In genomic region chr2:118857677-118858484, GRCh38 we compare ENCODE assay signal across 28 cellular contexts. TPM values are rescaled to one million over a fixed set of nuclear protein-coding genes. Genes with fewer than 3 reads are reported as not detected.
DNase-seq lines count a peak whose midpoint lies in the region; ATAC-seq and TF ChIP-seq lines count a peak whose summit lies in the region.
"Had no signal": no experiment of that assay in that cellular context is flagged by ENCODE, and none has a peak within 500 bp of the region (broad histone marks: within the 10 kb centered on the region; RNA-seq: fewer than 3 reads in every experiment).

No MANE protein-coding gene starts in this region.

- H2AK5ac ChIP-seq in trophoblast cell (ENCODE audit: low read length) = no peak overlapping the region

- no peaks in the 10 kb centered on the region for H3K9me3 Mint-ChIP-seq in activated CD4-positive, alpha-beta T cell treated with anti-CD3 and anti-CD28 coated beads for 36 hours (ENCODE audit: low read depth)
- peaks cover 0 to 2% (median 0%) of the 10 kb centered on the region in 3 donors for H3K9me3 Mint-ChIP-seq in IgD-negative memory B cell
- no peaks in the 10 kb centered on the region for H3K9me3 Mint-ChIP-seq in stimulated activated effector memory CD8-positive, alpha-beta T cell treated with anti-CD3 and anti-CD28 coated beads, Interleukin-12 subunit alpha, Interleukin-12 subunit beta, amount 100 ng/mL, for 72 hours
- H3K9me3 Mint-ChIP-seq: activated CD4-positive, alpha-beta memory T cell treated with anti-CD3 and anti-CD28 coated beads for 36 hours; activated naive CD4-positive, alpha-beta T cell treated with anti-CD3 and anti-CD28 coated beads, Interleukin-2, amount 50 U/mL, for 72 hours had no signal

- H3K9me2 ChIP-seq in hepatocyte (replicated peaks; ENCODE audit: insufficient read depth) = no peaks in the 10 kb centered on the region

- no peak overlapping the region for H4K12ac ChIP-seq in trophoblast cell (ENCODE audit: low read depth, low read length)

- H3K4ac ChIP-seq in trophoblast cell (ENCODE audit: low read depth, low read length) = no peak overlapping the region

- H4K91ac ChIP-seq in trophoblast cell (ENCODE audit: low read depth, low read length) = no peak overlapping the region

- no peak overlapping the region for H3K23ac ChIP-seq in trophoblast cell (ENCODE audit: low read length)

- no peak overlapping the region for H2BK5ac ChIP-seq in trophoblast cell (ENCODE audit: low read depth, low read length, poor library complexity)

- H3K27me3 Mint-ChIP-seq in activated CD4-positive, alpha-beta T cell treated with anti-CD3 and anti-CD28 coated beads for 36 hours = peaks cover 67% of the 10 kb centered on the region
- H3K27me3 Mint-ChIP-seq in IgD-negative memory B cell = peaks cover 65% of the 10 kb centered on the region

- H4K8ac ChIP-seq in trophoblast cell (ENCODE audit: low read depth, low read length) = no peak overlapping the region

- H3K36me3 ChIP-seq in hepatocyte (replicated peaks; ENCODE audit: insufficient read depth, low read depth) (no peaks in the 10 kb centered on the region), trophoblast cell (ENCODE audit: control insufficient read depth in 1 of 2, insufficient read depth in 2 of 2, low read length in 2 of 2) (no peaks in the 10 kb centered on the region), transverse colon (no peaks in the 10 kb centered on the region)
- H3K36me3 ChIP-seq: colonic mucosa, tibial artery had no signal

- TF ChIP-seq CTCF in hepatocyte (IDR thresholded peaks at IDR 0.05; ENCODE audit: poor library complexity) = no peak
- TF ChIP-seq CTCF in transverse colon (IDR thresholded peaks at IDR 0.05) = no peak

- CTCF ChIA-PET in activated CD4-positive, alpha-beta T cell treated with anti-CD3 and anti-CD28 coated beads for 36 hours (lab: Charles Lee) = interaction anchor here (0.6 to 1.6 kb wide), 6 partner anchors 9 to 999 kb away, joined by 3 to 4 read pairs (median 3); no protein-coding TSS in a partner anchor

- POLR2A ChIA-PET in activated CD4-positive, alpha-beta T cell treated with anti-CD3 and anti-CD28 coated beads for 36 hours (lab: Charles Lee) = no interaction called here

- no peak overlapping the region for H2AFZ ChIP-seq in hepatocyte
- H2AFZ ChIP-seq in trophoblast cell (ENCODE audit: insufficient read depth, low read length, poor library complexity) = no peak overlapping the region

- no peak overlapping the region for H2BK120ac ChIP-seq in trophoblast cell (ENCODE audit: insufficient read depth, low read length, poor library complexity)

- H2BK12ac ChIP-seq in trophoblast cell (ENCODE audit: low read length) = no peak overlapping the region

- H3K79me2 ChIP-seq in hepatocyte = no peaks in the 10 kb centered on the region
- no peaks in the 10 kb centered on the region for H3K79me2 ChIP-seq in trophoblast cell (ENCODE audit: control insufficient read depth, insufficient read depth, low read length, poor library complexity)

- TF ChIP-seq EP300 in transverse colon (IDR thresholded peaks at IDR 0.05; ENCODE audit: low read depth) = no peak

- H3K36me3 Mint-ChIP-seq in activated CD4-positive, alpha-beta T cell treated with anti-CD3 and anti-CD28 coated beads for 36 hours (ENCODE audit: low read depth) = no peaks in the 10 kb centered on the region
- no peaks in the 10 kb centered on the region for H3K36me3 Mint-ChIP-seq in IgD-negative memory B cell
- peaks cover 13% of the 10 kb centered on the region for H3K36me3 Mint-ChIP-seq in stimulated activated effector memory CD8-positive, alpha-beta T cell treated with anti-CD3 and anti-CD28 coated beads, Interleukin-12 subunit alpha, Interleukin-12 subunit beta, amount 100 ng/mL, for 72 hours
- H3K36me3 Mint-ChIP-seq: activated CD4-positive, alpha-beta memory T cell treated with anti-CD3 and anti-CD28 coated beads for 36 hours had no signal

- H3K14ac ChIP-seq in trophoblast cell (ENCODE audit: low read length) = no peak overlapping the region

- H3K9me3 ChIP-seq in hepatocyte (ENCODE audit: low read depth) = no peaks in the 10 kb centered on the region
- peaks cover 4% of the 10 kb centered on the region for H3K9me3 ChIP-seq in trophoblast cell (ENCODE audit: insufficient read depth, low read depth, low read length)
- no peaks in the 10 kb centered on the region for H3K9me3 ChIP-seq in transverse colon
- H3K9me3 ChIP-seq: body of pancreas, colonic mucosa, mucosa of descending colon, tibial artery had no signal

- no peak overlapping the region for H3K9ac ChIP-seq in trophoblast cell (ENCODE audit: low read length)

- no peak overlapping the region for H3K4me3 ChIP-seq in hepatocyte
- no peak overlapping the region for H3K4me3 ChIP-seq in trophoblast cell (ENCODE audit: low read depth, low read length)
- H3K4me3 ChIP-seq in transverse colon = no peak overlapping the region
- H3K4me3 ChIP-seq: body of pancreas, colonic mucosa, mucosa of descending colon, tibial artery had no signal

- no peak overlapping the region for H3K27ac Mint-ChIP-seq in activated CD4-positive, alpha-beta T cell treated with anti-CD3 and anti-CD28 coated beads for 36 hours
- H3K27ac Mint-ChIP-seq in IgD-negative memory B cell = peak overlapping the region in 2 of 3 donors; percentile 15 to 57
- no peak overlapping the region for H3K27ac Mint-ChIP-seq in stimulated activated effector memory CD8-positive, alpha-beta T cell treated with anti-CD3 and anti-CD28 coated beads, Interleukin-12 subunit alpha, Interleukin-12 subunit beta, amount 100 ng/mL, for 72 hours
- H3K27ac Mint-ChIP-seq: activated CD4-positive, alpha-beta memory T cell treated with anti-CD3 and anti-CD28 coated beads for 36 hours had no signal

- H3K27ac ChIP-seq in hepatocyte (no peak overlapping the region), trophoblast cell (ENCODE audit: low read depth, low read length) (no peak overlapping the region), transverse colon (no peak overlapping the region)
- H3K27ac ChIP-seq: 22Rv1, body of pancreas, colonic mucosa, tibial artery had no signal

- in situ Hi-C loops in transverse colon (cut with MboI; ENCODE audit: low pct_ligation_motif_present in 1 of 4, low pct_unique_long_range_greater_than_20kb in 1 of 4, low sequenced_read_pairs in 3 of 4) = loop anchor here (10.0 to 25.0 kb wide), 4 partner anchors 643 to 823 kb away; no protein-coding TSS in a partner anchor

- no peak for ATAC-seq in activated CD4-positive, alpha-beta T cell treated with anti-CD3 and anti-CD28 coated beads for 36 hours
- ATAC-seq in stimulated activated effector memory CD8-positive, alpha-beta T cell treated with anti-CD3 and anti-CD28 coated beads, Interleukin-12 subunit alpha, Interleukin-12 subunit beta, amount 100 ng/mL, for 72 hours = no peak
- ATAC-seq: activated naive CD4-positive, alpha-beta T cell treated with anti-CD3 and anti-CD28 coated beads, Interleukin-2, amount 50 U/mL, for 72 hours; body of pancreas; HCT116; left colon; mucosa of descending colon had no signal

- intact Hi-C loops in activated CD4-positive, alpha-beta T cell treated with anti-CD3 and anti-CD28 coated beads for 36 hours (cut with DNase I, micrococcal nuclease) = loop anchor here (5.0 kb wide), 4 partner anchors 366 to 826 kb away; no protein-coding TSS in a partner anchor
- intact Hi-C loops in transverse colon (cut with DNase I; ENCODE audit: low total_unique reads) = loop anchor here (1.0 to 5.0 kb wide), 3 partner anchors 638 to 811 kb away; no protein-coding TSS in a partner anchor

- TF ChIP-seq POLR2A in transverse colon (IDR thresholded peaks at IDR 0.05) = no peak

- H3K4me1 Mint-ChIP-seq in activated CD4-positive, alpha-beta T cell treated with anti-CD3 and anti-CD28 coated beads for 36 hours = peaks cover 26% of the 10 kb centered on the region
- H3K4me1 Mint-ChIP-seq in IgD-negative memory B cell = peaks cover 3 to 15% (median 8%) of the 10 kb centered on the region in 3 donors
- peaks cover 17% of the 10 kb centered on the region for H3K4me1 Mint-ChIP-seq in stimulated activated effector memory CD8-positive, alpha-beta T cell treated with anti-CD3 and anti-CD28 coated beads, Interleukin-12 subunit alpha, Interleukin-12 subunit beta, amount 100 ng/mL, for 72 hours

- peaks cover 99% of the 10 kb centered on the region for H3K27me3 ChIP-seq in hepatocyte
- peaks cover 66% of the 10 kb centered on the region for H3K27me3 ChIP-seq in trophoblast cell (ENCODE audit: insufficient read depth, low read length)
- peaks cover 100% of the 10 kb centered on the region for H3K27me3 ChIP-seq in transverse colon

- 6% methylated on average over 52 of the region's 52 CpGs for WGBS in hepatocyte (ENCODE audit: low lambda C conversion rate, missing lambda C conversion rate)
- WGBS in trophoblast cell (ENCODE audit: extremely low coverage, insufficient coverage, insufficient read length) = no CpG with 5 or more reads among the region's 52 CpGs
- WGBS in transverse colon (ENCODE audit: low coverage in 1 of 2), 2 donors = 9 to 16% methylated on average over 11 to 52 of the region's 52 CpGs

- H3K79me1 ChIP-seq in trophoblast cell (ENCODE audit: low read length) = peaks cover 2% of the 10 kb centered on the region

- H3K4me1 ChIP-seq in hepatocyte (ENCODE audit: insufficient read depth) (peaks cover 10% of the 10 kb centered on the region), trophoblast cell (ENCODE audit: control insufficient read depth in 1 of 2, insufficient read depth in 2 of 2, low read length in 2 of 2) (peaks cover 8 to 12% of the 10 kb centered on the region in 2 experiments), transverse colon (peaks cover 4 to 22% (median 10%) of the 10 kb centered on the region in 4 donors)

- H3K4me3 Mint-ChIP-seq in activated CD4-positive, alpha-beta T cell treated with anti-CD3 and anti-CD28 coated beads for 36 hours = no peak overlapping the region
- peak overlapping the region in 1 of 4 donors; percentile 34 for H3K4me3 Mint-ChIP-seq in IgD-negative memory B cell
- no peak overlapping the region for H3K4me3 Mint-ChIP-seq in stimulated activated effector memory CD8-positive, alpha-beta T cell treated with anti-CD3 and anti-CD28 coated beads, Interleukin-12 subunit alpha, Interleukin-12 subunit beta, amount 100 ng/mL, for 72 hours
- H3K4me3 Mint-ChIP-seq: activated CD4-positive, alpha-beta memory T cell treated with anti-CD3 and anti-CD28 coated beads for 36 hours had no signal

- H3K4me2 ChIP-seq in hepatocyte (peak overlapping the region; percentile 51), trophoblast cell (ENCODE audit: low read length) (peak overlapping the region; percentile 32)

- no peak overlapping the region for H3K18ac ChIP-seq in trophoblast cell (ENCODE audit: low read length)

- no peaks in the 10 kb centered on the region for H4K20me1 ChIP-seq in hepatocyte (ENCODE audit: insufficient read depth, poor library complexity, severe bottlenecking)

- peak; percentile 5 for DNase-seq in activated CD4-positive, alpha-beta T cell treated with anti-CD3 and anti-CD28 coated beads for 1 hour
- no peak for DNase-seq in activated CD4-positive, alpha-beta T cell treated with anti-CD3 and anti-CD28 coated beads for 36 hours
- no peak for DNase-seq in hepatocyte (ENCODE audit: low spot score)
- no peak for DNase-seq in trophoblast cell
- DNase-seq in transverse colon = no peak
- no peak for DNase-seq in inferior parietal cortex (ENCODE audit: extremely low spot score)
- no peak for DNase-seq in stimulated activated effector memory CD8-positive, alpha-beta T cell treated with anti-CD3 and anti-CD28 coated beads, Interleukin-12 subunit alpha, Interleukin-12 subunit beta, amount 100 ng/mL, for 72 hours (ENCODE audit: low spot score in 2 of 2)
- DNase-seq: activated CD4-positive, alpha-beta memory T cell treated with anti-CD3 and anti-CD28 coated beads for 36 hours; activated T-cell treated with anti-CD3 and anti-CD28 coated beads for 4 hours; body of pancreas; Calu3; colonic mucosa; left colon; mucosa of descending colon; NCI-H1436 treated with DMSO at 0.1 percent for 48 hours; NCI-H2171; NCI-H748 treated with DMSO at 0.1 percent for 48 hours; Right ventricle myocardium superior; stimulated activated CD4-positive, alpha-beta T cell treated with anti-CD3 and anti-CD28 coated beads, Interleukin-15, amount 100 ng/mL, for 24 hours; stimulated activated naive CD4-positive, alpha-beta T cell; tibial artery had no signal

RNA-seq across cellular contexts. Expression of gene EN1, which starts 10.4 kb away (rescaled TPM):
- total RNA-seq in activated CD4-positive, alpha-beta T cell treated with anti-CD3 and anti-CD28 coated beads for 36 hours = not detected
- not detected for polyA plus RNA-seq in IgD-negative memory B cell
- 0.24 and 0.43 TPM in 2 replicates for total RNA-seq in hepatocyte
- 0.38 and 1.3 TPM in 2 replicates for polyA plus RNA-seq in hepatocyte
- polyA plus RNA-seq in trophoblast cell (2013) = 6.0 and 6.5 TPM in 2 replicates
- total RNA-seq in transverse colon = not detected
- total RNA-seq: activated CD4-positive, alpha-beta memory T cell treated with anti-CD3 and anti-CD28 coated beads for 36 hours; activated naive CD4-positive, alpha-beta T cell treated with anti-CD3 and anti-CD28 coated beads, Interleukin-2, amount 50 U/mL, for 72 hours; body of pancreas; colonic mucosa; left colon; MCF 10A; mucosa of descending colon; OCI-LY7; Right ventricle myocardium superior had no signal
- polyA plus RNA-seq: BJ had no signal

Comparison
In these comparisons a context has a peak if more than half of its experiments do, and no peak if none do; other contexts are left out.
1. H3K27ac Mint-ChIP-seq: peak in IgD-negative memory B cell (2 of 3); none in activated CD4-positive, alpha-beta T cell treated with anti-CD3 and anti-CD28 coated beads for 36 hours (single experiment) and stimulated activated effector memory CD8-positive, alpha-beta T cell treated with anti-CD3 and anti-CD28 coated beads, Interleukin-12 subunit alpha, Interleukin-12 subunit beta, amount 100 ng/mL, for 72 hours (single experiment).